16 cellular contexts compared by ENCODE assay signal in genomic region chr19:3966051-3967017, GRCh38. TPM values are rescaled to one million over a fixed set of nuclear protein-coding genes. Genes with fewer than 3 reads are reported as not detected.
DNase-seq lines count a peak whose midpoint lies in the region; ATAC-seq and TF ChIP-seq lines count a peak whose summit lies in the region.
"Had no signal": no experiment of that assay in that cellular context is flagged by ENCODE, and none has a peak within 500 bp of the region (broad histone marks: within the 10 kb centered on the region; RNA-seq: fewer than 3 reads in every experiment).

No MANE protein-coding gene starts in this region.

- POLR2A ChIA-PET in HEK293 (lab: Yijun Ruan, JAX), result no interaction called here

- H3K4me1 ChIP-seq in HEK293 (ENCODE audit: control insufficient read depth, insufficient read depth, low read length) (peaks cover 17% of the 10 kb centered on the region), adipocyte (ENCODE audit: control insufficient read depth, insufficient read depth, low read length) (peaks cover 27% of the 10 kb centered on the region), iPS-15b (ENCODE audit: control insufficient read depth, insufficient read depth, low read length) (peaks cover 8% of the 10 kb centered on the region), skeletal muscle tissue (ENCODE audit: control insufficient read depth in 3 of 3, insufficient read depth in 3 of 3, low read length in 3 of 3) (peaks cover 43 to 66% (median 55%) of the 10 kb centered on the region in 3 donors)

- H3K4me3 ChIP-seq in HEK293 (ENCODE audit: low read depth, low read length) (no peak overlapping the region), adipocyte (ENCODE audit: low read length) (no peak overlapping the region), iPS-15b (ENCODE audit: low read depth, low read length) (no peak overlapping the region), skeletal muscle tissue (ENCODE audit: low read length in 3 of 3) (peak overlapping the region in 1 of 3 donors; percentile 49), foreskin fibroblast (ENCODE audit: low read depth in 1 of 2, low read length in 2 of 2) (no peak overlapping the region)
- H3K4me3 ChIP-seq: left lung, suprapubic skin had no signal

- ATAC-seq in GM19467 (IDR thresholded peaks at IDR 0.05; ENCODE audit: unreplicated experiment), result no peak
- ATAC-seq: left lung had no signal

- H3K27ac ChIP-seq in HEK293 (ENCODE audit: extremely low read depth, low read depth, low read length) (peak overlapping the region; percentile 31; the same call in 1 of the 2 replicates), skeletal muscle tissue (ENCODE audit: low read depth, low read length) (peak overlapping the region; percentile 98)
- H3K27ac ChIP-seq: left lung, suprapubic skin had no signal

- H3K27me3 ChIP-seq in adipocyte (replicated peaks; ENCODE audit: control insufficient read depth, insufficient read depth, low read length), result no peaks in the 10 kb centered on the region
- H3K27me3 ChIP-seq in iPS-15b (ENCODE audit: control insufficient read depth, insufficient read depth, low read length), result no peaks in the 10 kb centered on the region
- H3K27me3 ChIP-seq in skeletal muscle tissue (ENCODE audit: control insufficient read depth in 3 of 3, insufficient read depth in 3 of 3, low read length in 3 of 3), result no peaks in the 10 kb centered on the region
- H3K27me3 ChIP-seq: left lung, suprapubic skin had no signal

- no peak for TF ChIP-seq CTCF in HEK293 (tag by site-specific recombination; IDR thresholded peaks at IDR 0.05)
- no peak for TF ChIP-seq CTCF in foreskin fibroblast (IDR thresholded peaks at IDR 0.05; ENCODE audit: low read depth, low read length)

- DNase-seq in adipocyte (ENCODE audit: low read depth), result no peak
- no peak for DNase-seq in foreskin fibroblast
- no peak for DNase-seq in SKM-1 (lab: John Stamatoyannopoulos, UW; ENCODE audit: unreplicated experiment)
- no peak for DNase-seq in GDM1 (lab: John Stamatoyannopoulos, UW)
- DNase-seq: activated naive CD8-positive, alpha-beta T cell treated with anti-CD3 and anti-CD28 coated beads for 36 hours; COR-L47; left lung; NCI-H1092 treated with DMSO at 0.1 percent for 48 hours; NCI-H774; SHP77 had no signal

- H3K9me3 ChIP-seq in HEK293 (ENCODE audit: control insufficient read depth, insufficient read depth, low read depth, low read length) (no peaks in the 10 kb centered on the region), adipocyte (ENCODE audit: control insufficient read depth, low read length) (no peaks in the 10 kb centered on the region), iPS-15b (ENCODE audit: control insufficient read depth, insufficient read depth, low read length) (no peaks in the 10 kb centered on the region), skeletal muscle tissue (ENCODE audit: control insufficient read depth in 3 of 3, low read length in 3 of 3) (no peaks in the 10 kb centered on the region)
- H3K9me3 ChIP-seq: left lung, suprapubic skin had no signal

- H3K9ac ChIP-seq in adipocyte (ENCODE audit: low read length) (peak overlapping the region; percentile 29), iPS-15b (ENCODE audit: low read depth, low read length) (peak overlapping the region; percentile 37), skeletal muscle tissue (ENCODE audit: low read depth in 1 of 3, low read length in 3 of 3) (peak overlapping the region in 2 of 3 donors; percentile 48 to 79)

- H3K36me3 ChIP-seq in HEK293 (ENCODE audit: control insufficient read depth in 2 of 2, insufficient read depth in 1 of 2, low read length in 2 of 2) (peaks cover 22 to 65% of the 10 kb centered on the region in 2 experiments; a peak in 2 of 3 replicates), adipocyte (ENCODE audit: control insufficient read depth, insufficient read depth, low read length, severe bottlenecking) (peaks cover 64% of the 10 kb centered on the region), iPS-15b (ENCODE audit: control insufficient read depth, insufficient read depth, low read length) (peaks cover 57% of the 10 kb centered on the region), skeletal muscle tissue (ENCODE audit: control insufficient read depth in 3 of 3, insufficient read depth in 3 of 3, low read length in 3 of 3) (peaks cover 32 to 52% (median 34%) of the 10 kb centered on the region in 3 donors)

- CTCF ChIA-PET in HEK293 (lab: Yijun Ruan, JAX), result interaction anchor here (0.6 kb wide), 1 partner anchor 14 kb away, joined by 3 read pairs; no protein-coding TSS in a partner anchor

TF ChIP-seq in HEK293, 187 proteins besides CTCF, POLR2A, EP300 and RAD21:
- TF ChIP-seq ZNF311 (tag by site-specific recombination; IDR thresholded peaks at IDR 0.05; ENCODE audit: borderline replicate concordance) (no peak), ZNF2 (tag by site-specific recombination; IDR thresholded peaks at IDR 0.05) (no peak), ZNF610 (tag by site-specific recombination; IDR thresholded peaks at IDR 0.05; ENCODE audit: borderline replicate concordance) (no peak), EGR2 (tag by site-specific recombination; IDR thresholded peaks at IDR 0.05; ENCODE audit: low read depth) (peak; percentile 47), YY2 (tag by site-specific recombination; IDR thresholded peaks at IDR 0.05) (no peak), ZFHX2 (tag by site-specific recombination; conservative IDR thresholded peaks at IDR 0.05) (peak; percentile 52; the same call in 1 of the 2 replicates)

RNA-seq across cellular contexts. Expression of gene DAPK3, which starts 4.6 kb away (rescaled TPM):
- total RNA-seq in skeletal muscle tissue, result 63.7 TPM

RNA-seq across cellular contexts. Expression of gene EEF2, which starts 18.9 kb away (rescaled TPM):
- 4,276 TPM for total RNA-seq in skeletal muscle tissue

RNA-seq across cellular contexts. Expression of gene NMRK2, which starts 33.5 kb away (rescaled TPM):
- 48.5 TPM for total RNA-seq in skeletal muscle tissue
- total RNA-seq: activated naive CD8-positive, alpha-beta T cell treated with anti-CD3 and anti-CD28 coated beads for 36 hours; dermis microvascular lymphatic vessel endothelial cell; suprapubic skin had no signal

RNA-seq across cellular contexts. Expression of gene PIAS4, which starts 41.2 kb away (rescaled TPM):
- total RNA-seq in skeletal muscle tissue, result 19.3 TPM
